ENCODE assay signal across 1 cellular context in the genomic region with DNA sequence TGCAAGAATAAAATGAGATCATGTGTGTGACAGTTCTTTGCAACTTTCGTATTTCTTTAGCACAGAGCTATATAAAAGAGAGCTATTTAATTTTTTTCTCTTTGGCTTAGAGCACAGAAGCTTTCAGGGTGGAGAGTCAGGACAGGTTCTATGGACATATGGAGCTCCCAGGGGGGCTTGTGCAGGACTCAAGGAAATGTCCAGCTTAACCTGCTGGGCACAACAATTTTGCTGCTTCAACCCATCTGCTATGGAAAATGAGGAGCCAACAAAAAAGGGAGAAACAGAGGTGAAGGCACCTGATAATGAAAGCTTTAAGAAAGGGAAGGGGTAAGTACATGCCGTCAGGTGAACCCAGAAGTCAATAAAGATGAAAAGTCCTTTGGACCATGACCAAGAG.
TF ChIP-seq lines count a peak whose summit lies in the region.

No MANE protein-coding gene starts in this region.

TF ChIP-seq in SK-N-SH, 30 proteins besides CTCF, POLR2A, EP300 and RAD21 (continued from another document):
- TF ChIP-seq, protein P1, sequence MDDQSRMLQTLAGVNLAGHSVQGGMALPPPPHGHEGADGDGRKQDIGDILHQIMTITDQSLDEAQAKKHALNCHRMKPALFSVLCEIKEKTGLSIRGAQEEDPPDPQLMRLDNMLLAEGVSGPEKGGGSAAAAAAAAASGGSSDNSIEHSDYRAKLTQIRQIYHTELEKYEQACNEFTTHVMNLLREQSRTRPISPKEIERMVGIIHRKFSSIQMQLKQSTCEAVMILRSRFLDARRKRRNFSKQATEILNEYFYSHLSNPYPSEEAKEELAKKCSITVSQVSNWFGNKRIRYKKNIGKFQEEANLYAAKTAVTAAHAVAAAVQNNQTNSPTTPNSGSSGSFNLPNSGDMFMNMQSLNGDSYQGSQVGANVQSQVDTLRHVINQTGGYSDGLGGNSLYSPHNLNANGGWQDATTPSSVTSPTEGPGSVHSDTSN (IDR thresholded peaks at IDR 0.05) = no peak
- TF ChIP-seq, protein P2, sequence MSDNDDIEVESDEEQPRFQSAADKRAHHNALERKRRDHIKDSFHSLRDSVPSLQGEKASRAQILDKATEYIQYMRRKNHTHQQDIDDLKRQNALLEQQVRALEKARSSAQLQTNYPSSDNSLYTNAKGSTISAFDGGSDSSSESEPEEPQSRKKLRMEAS (IDR thresholded peaks at IDR 0.05; ENCODE audit: low read depth) = no peak
- TF ChIP-seq POLR2AphosphoS5 (IDR thresholded peaks at IDR 0.05; ENCODE audit: low read depth, low read length) (no peak), SIN3A (IDR thresholded peaks at IDR 0.05; ENCODE audit: borderline replicate concordance, low read depth, low read length) (no peak)
